In genomic region chr2:114027437-114027836, GRCh38 we compare ENCODE assay signal across 31 cellular contexts.
"Had no signal": no experiment of that assay in that cellular context is flagged by ENCODE, and none has a peak within 500 bp of the region (broad histone marks: within the 10 kb centered on the region; RNA-seq: fewer than 3 reads in every experiment).

No MANE protein-coding gene starts in this region.

- H3K27me3 ChIP-seq: neural progenitor cell, ovary, suprapubic skin, testis, tibial artery, transverse colon, upper lobe of right lung, uterus had no signal

- H3K9me3 ChIP-seq: ovary, psoas muscle, suprapubic skin, testis, upper lobe of right lung, uterus had no signal

- H3K4me1 Mint-ChIP-seq: naive B cell; naive thymus-derived CD8-positive, alpha-beta T cell; nephron; stimulated activated memory B cell treated with anti-CD40 and anti-IgM and Interleukin-4, amounts not matched to agents 10 μg/mL and 1 μg/mL and 100 μg/mL, for 72 hours; stimulated activated naive CD8-positive, alpha-beta T cell treated with anti-CD3 and anti-CD28 coated beads, Interleukin-15, amount 100 ng/mL, for 72 hours had no signal

- H3K27me3 Mint-ChIP-seq: stimulated activated memory B cell treated with anti-CD40 and anti-IgM and Interleukin-4, amounts not matched to agents 10 μg/mL and 1 μg/mL and 100 μg/mL, for 72 hours; type B pancreatic cell had no signal

- H3K9me3 Mint-ChIP-seq: nephron had no signal

- H3K27ac ChIP-seq: neural progenitor cell, ovary, parathyroid adenoma, psoas muscle, skin epidermis, spleen, suprapubic skin, testis, tibial artery, transverse colon, upper lobe of right lung, uterus had no signal

- H3K4me3 ChIP-seq: neural progenitor cell, ovary, psoas muscle, skin epidermis, smooth muscle cell, spleen, suprapubic skin, testis, tibial artery, transverse colon, upper lobe of right lung, uterus had no signal

- ATAC-seq: naive thymus-derived CD8-positive, alpha-beta T cell; psoas muscle; right cardiac atrium; sciatic nerve; stimulated activated memory B cell treated with anti-CD40 and anti-IgM and Interleukin-4, amounts not matched to agents 10 μg/mL and 1 μg/mL and 100 μg/mL, for 72 hours; stimulated activated naive CD8-positive, alpha-beta T cell treated with anti-CD3 and anti-CD28 coated beads, Interleukin-15, amount 100 ng/mL, for 72 hours; stimulated activated naive CD8-positive, alpha-beta T cell treated with anti-CD3 and anti-CD28 coated beads, Interleukin-15, Interleukin-2, amounts not matched to agents 100 U/mL and 50 U/mL, for 24 hours; upper lobe of right lung had no signal

- DNase-seq: naive B cell; naive thymus-derived CD8-positive, alpha-beta T cell; occipital lobe; ovary; posterior cingulate gyrus; psoas muscle; right cardiac atrium; spleen; stimulated activated CD4-positive, alpha-beta T cell treated with anti-CD3 and anti-CD28 coated beads, Interleukin-12 subunit alpha, Interleukin-12 subunit beta, amount 100 ng/mL, for 4 hours; stimulated activated CD4-positive, alpha-beta T cell treated with anti-CD3 and anti-CD28 coated beads, Interleukin-2, amount 100 ng/mL, for 24 hours; stimulated activated CD4-positive, alpha-beta T cell treated with anti-CD3 and anti-CD28 coated beads, Interleukin-2, amount 100 ng/mL, for 48 hours; stimulated activated CD4-positive, alpha-beta T cell treated with anti-CD3 and anti-CD28 coated beads, Interleukin-4, amount 100 ng/mL, for 24 hours; stimulated activated naive CD4-positive, alpha-beta T cell; stimulated activated naive CD8-positive, alpha-beta T cell treated with anti-CD3 and anti-CD28 coated beads, Interleukin-15, amount 100 ng/mL, for 72 hours; stimulated activated naive CD8-positive, alpha-beta T cell treated with anti-CD3 and anti-CD28 coated beads, Interleukin-15, Interleukin-2, amounts not matched to agents 100 U/mL and 50 U/mL, for 24 hours; substantia nigra; testis; tibial artery; transverse colon; upper lobe of right lung; uterus had no signal

- H3K36me3 Mint-ChIP-seq: naive B cell; neural progenitor cell; stimulated activated memory B cell treated with anti-CD40 and anti-IgM and Interleukin-4, amounts not matched to agents 10 μg/mL and 1 μg/mL and 100 μg/mL, for 72 hours; type B pancreatic cell had no signal

- H3K4me1 ChIP-seq: neural progenitor cell, parathyroid adenoma, psoas muscle, spleen, suprapubic skin, testis, tibial artery, upper lobe of right lung, uterus had no signal

- H3K36me3 ChIP-seq: neural progenitor cell, ovary, spleen, suprapubic skin, tibial artery, transverse colon, upper lobe of right lung, uterus had no signal

- H3K27ac Mint-ChIP-seq: naive B cell; naive thymus-derived CD8-positive, alpha-beta T cell; nephron; neural progenitor cell; progenitor cell of endocrine pancreas; stimulated activated memory B cell treated with anti-CD40 and anti-IgM and Interleukin-4, amounts not matched to agents 10 μg/mL and 1 μg/mL and 100 μg/mL, for 72 hours; stimulated activated naive CD8-positive, alpha-beta T cell treated with anti-CD3 and anti-CD28 coated beads, Interleukin-15, amount 100 ng/mL, for 72 hours; type B pancreatic cell had no signal

- H3K4me3 Mint-ChIP-seq: naive B cell; naive thymus-derived CD8-positive, alpha-beta T cell; nephron; neural progenitor cell; stimulated activated memory B cell treated with anti-CD40 and anti-IgM and Interleukin-4, amounts not matched to agents 10 μg/mL and 1 μg/mL and 100 μg/mL, for 72 hours; stimulated activated naive CD8-positive, alpha-beta T cell treated with anti-CD3 and anti-CD28 coated beads, Interleukin-15, amount 100 ng/mL, for 72 hours; type B pancreatic cell had no signal
